In genomic region chr11:123740787-123741158, GRCh38 we compare ENCODE assay signal across 8 cellular contexts. TPM values are rescaled to one million over a fixed set of nuclear protein-coding genes. Genes with fewer than 3 reads are reported as not detected.
DNase-seq lines count a peak whose midpoint lies in the region; ATAC-seq and TF ChIP-seq lines count a peak whose summit lies in the region.

No MANE protein-coding gene starts in this region.

- TF ChIP-seq CTCF in ascending aorta (IDR thresholded peaks at IDR 0.05) = no peak
- no peak for TF ChIP-seq CTCF in left lung (IDR thresholded peaks at IDR 0.05)
- TF ChIP-seq CTCF in thyroid gland (IDR thresholded peaks at IDR 0.05) = no peak

- 0 to 2% methylated on average over 6 of the region's 6 CpGs for WGBS in thyroid gland, 2 donors

- H3K4me1 ChIP-seq in ascending aorta (peaks cover 0 to 14% of the 10 kb centered on the region in 2 donors), left lung (peaks cover 8 to 26% of the 10 kb centered on the region in 2 donors), thyroid gland (peaks cover 9 to 16% of the 10 kb centered on the region in 2 donors)

- in situ Hi-C loops in KBM-7 (cut with MboI; ENCODE audit: low pct_unique_long_range_greater_than_20kb, low sequenced_read_pairs) = no loop called here

- DNase-seq in DMS 273 (lab: John Stamatoyannopoulos, UW; ENCODE audit: unreplicated experiment) (peak; percentile 29), DMS 273 treated with DMSO at 0.1 percent for 48 hours (lab: John Stamatoyannopoulos, UW) (no peak), ascending aorta (ENCODE audit: low spot score in 2 of 2) (no peak), left lung (no peak), thyroid gland (no peak), KBM-7 (no peak)

- TF ChIP-seq POLR2A in thyroid gland (IDR thresholded peaks at IDR 0.05) = no peak

- peak overlapping the region; percentile 81 to 87 for H3K27ac ChIP-seq in ascending aorta
- H3K27ac ChIP-seq in left lung = peak overlapping the region in 1 of 2 donors; percentile 76
- peak overlapping the region in 2 of 3 donors; percentile 75 to 83 for H3K27ac ChIP-seq in thyroid gland

- intact Hi-C loops in ascending aorta (cut with DNase I) (no loop called here), left lung (cut with DNase I) (no loop called here), thyroid gland (cut with DNase I) (no loop called here)

- H3K4me3 ChIP-seq in ascending aorta (peak overlapping the region; percentile 90 to 94), left lung (peak overlapping the region; percentile 86 to 94), thyroid gland (replicated peaks in 1 of 3) (peak overlapping the region; percentile 57 to 85 (median 84))

- H3K9me3 ChIP-seq in ascending aorta (no peaks in the 10 kb centered on the region), left lung (no peaks in the 10 kb centered on the region), thyroid gland (no peaks in the 10 kb centered on the region)

- peak; percentile 0 for ATAC-seq in HG03432 (IDR thresholded peaks at IDR 0.05; ENCODE audit: unreplicated experiment)
- ATAC-seq in left lung = peak; percentile 2
- ATAC-seq in HG02610 (IDR thresholded peaks at IDR 0.05; ENCODE audit: unreplicated experiment) = no peak

- no peaks in the 10 kb centered on the region for H3K27me3 ChIP-seq in ascending aorta
- H3K27me3 ChIP-seq in left lung = no peaks in the 10 kb centered on the region
- no peaks in the 10 kb centered on the region for H3K27me3 ChIP-seq in thyroid gland

- H3K36me3 ChIP-seq in ascending aorta (peaks cover 0 to 9% of the 10 kb centered on the region in 2 donors), left lung (no peaks in the 10 kb centered on the region), thyroid gland (no peaks in the 10 kb centered on the region)

RNA-seq across cellular contexts. Expression of gene ZNF202, which starts 0.7 kb away (rescaled TPM):
- total RNA-seq in ascending aorta (2.2 TPM), left lung (1 to 10 TPM; 6.6 to 10.0 TPM), thyroid gland (10 to 100 TPM in 1 of 4 donors, 1 to 10 TPM in 3; 5.2 to 12.5 (median 8.2) TPM)

RNA-seq across cellular contexts. Expression of gene OR6X1, which starts 13.5 kb away (rescaled TPM):
- total RNA-seq in ascending aorta = not detected
- not detected for total RNA-seq in left lung
- not detected for total RNA-seq in thyroid gland
